In the genomic region with DNA sequence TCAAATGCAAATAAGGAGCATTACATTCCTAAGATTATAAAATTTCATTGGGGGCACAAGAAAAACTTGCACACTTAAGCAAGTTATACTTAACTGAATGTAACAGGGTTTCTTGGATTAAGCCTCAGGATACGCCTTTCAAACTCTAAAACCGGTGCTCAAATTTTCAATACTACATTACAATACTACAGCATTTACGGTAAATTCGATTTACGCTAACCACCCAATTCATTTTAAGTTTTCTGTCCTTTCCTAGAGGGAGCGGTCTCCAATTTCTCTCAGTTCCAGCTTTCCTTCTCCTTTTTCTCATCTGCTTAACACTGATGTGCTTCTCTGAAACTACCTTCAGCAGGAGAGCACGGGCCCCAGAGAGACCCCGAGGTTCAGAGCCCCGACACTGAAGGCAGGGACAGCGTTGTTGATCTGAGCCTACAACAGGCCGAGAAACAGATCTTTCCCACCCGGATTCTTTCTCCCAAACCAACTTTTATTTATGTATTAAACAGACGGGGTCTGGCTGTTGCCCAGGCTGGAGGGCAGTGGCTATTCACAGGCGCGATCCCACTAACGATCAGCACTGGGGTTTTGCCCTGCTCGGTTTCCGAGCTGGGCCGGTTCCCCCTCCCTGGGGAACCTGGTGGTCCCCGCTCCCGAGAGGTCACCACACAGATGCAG, we compare ENCODE assay signal across 8 cellular contexts. TPM values are rescaled to one million over a fixed set of nuclear protein-coding genes. Genes with fewer than 3 reads are reported as not detected.
A peak's percentile ranks its signal among the peaks of the same experiment; 100 is the strongest.
DNase-seq lines count a peak whose midpoint lies in the region.

No MANE protein-coding gene starts in this region.

- peaks cover 0 to under 1% (median 0%) of the 10 kb centered on the region in 5 donors for H3K9me3 Mint-ChIP-seq in CD8-positive, alpha-beta memory T cell

- peak in 1 of 5 donors; percentile 11 for DNase-seq in CD8-positive, alpha-beta memory T cell
- DNase-seq in HT1080 (ENCODE audit: low read depth) (peak; percentile 19), dedifferentiated amniotic fluid mesenchymal stem cell (ENCODE audit: extremely low spot score) (no peak)
- no peak for DNase-seq in stimulated activated CD4-positive, alpha-beta T cell treated with anti-CD3 and anti-CD28 coated beads, Interleukin-1b, Interleukin-23, amount 100 ng/mL, for 48 hours
- no peak for DNase-seq in stimulated activated naive CD4-positive, alpha-beta T cell (lab: John Stamatoyannopoulos, UW)

- peak overlapping the region; percentile 86 to 99 (median 97) for H3K27ac Mint-ChIP-seq in CD8-positive, alpha-beta memory T cell

- H3K4me3 ChIP-seq in CD8-positive, alpha-beta memory T cell (ENCODE audit: low read length): peak overlapping the region; percentile 99
- H3K4me3 ChIP-seq in thymus (ENCODE audit: low read length): peak overlapping the region; percentile 93

- H3K36me3 Mint-ChIP-seq in CD8-positive, alpha-beta memory T cell: peaks cover under 1 to 18% (median 2%) of the 10 kb centered on the region in 3 donors

- peaks cover 17 to 28% (median 23%) of the 10 kb centered on the region in 3 donors for H3K4me1 Mint-ChIP-seq in CD8-positive, alpha-beta memory T cell

- CTCF ChIA-PET in CD8-positive, alpha-beta memory T cell (lab: Charles Lee): interaction anchor here (1.0 to 4.5 kb wide), 8 partner anchors 9 to 162 kb away, joined by 3 to 61 read pairs (median 5); partner anchors contain the start of gene ZNF398

- peaks cover 2% of the 10 kb centered on the region for H3K9me3 ChIP-seq in CD8-positive, alpha-beta memory T cell (ENCODE audit: low read length)
- H3K9me3 ChIP-seq in thymus (ENCODE audit: control insufficient read depth): no peaks in the 10 kb centered on the region

- POLR2A ChIA-PET in CD8-positive, alpha-beta memory T cell (lab: Charles Lee): interaction anchor here (0.6 to 1.8 kb wide), 5 partner anchors 22 to 159 kb away, joined by 3 to 34 read pairs (median 4); partner anchors contain the start of genes ZNF398 and ZNF786

- whole genome bisulfite sequencing in thymus: 8% methylated on average over 21 of the region's 21 CpGs

- H3K27ac ChIP-seq in CD8-positive, alpha-beta memory T cell (ENCODE audit: low read depth, low read length): peak overlapping the region; percentile 96
- H3K27ac ChIP-seq in angular gyrus (ENCODE audit: low read depth, low read length): peak overlapping the region; percentile 96
- peak overlapping the region; percentile 94 for H3K27ac ChIP-seq in layer of hippocampus (ENCODE audit: low read depth, low read length)
- peak overlapping the region; percentile 81 for H3K27ac ChIP-seq in thymus (ENCODE audit: low read depth)

- H3K4me3 Mint-ChIP-seq in CD8-positive, alpha-beta memory T cell: peak overlapping the region; percentile 95 to 100 (median 99)

- no peaks in the 10 kb centered on the region for H3K27me3 ChIP-seq in CD8-positive, alpha-beta memory T cell (ENCODE audit: insufficient read depth, low read length, poor library complexity, severe bottlenecking)
- H3K27me3 ChIP-seq in layer of hippocampus (ENCODE audit: control insufficient read depth, insufficient read depth, low read length) (no peaks in the 10 kb centered on the region), thymus (ENCODE audit: control insufficient read depth, insufficient read depth) (no peaks in the 10 kb centered on the region)

- H3K36me3 ChIP-seq in CD8-positive, alpha-beta memory T cell (ENCODE audit: insufficient read depth, low read length): no peaks in the 10 kb centered on the region
- H3K36me3 ChIP-seq in thymus (ENCODE audit: control insufficient read depth, insufficient read depth): peaks cover 2% of the 10 kb centered on the region

- H3K27me3 Mint-ChIP-seq in CD8-positive, alpha-beta memory T cell: peaks cover 0 to 2% of the 10 kb centered on the region in 2 donors

- H3K4me1 ChIP-seq in CD8-positive, alpha-beta memory T cell (ENCODE audit: insufficient read depth, low read length): peaks cover 14% of the 10 kb centered on the region
- peaks cover 4% of the 10 kb centered on the region for H3K4me1 ChIP-seq in thymus (ENCODE audit: control insufficient read depth, insufficient read depth, low read length)

RNA-seq across cellular contexts. Expression of gene ZNF425, which starts 0.8 kb away (rescaled TPM):
- 1 to 10 TPM; 1.4 to 1.8 TPM for total RNA-seq in CD8-positive, alpha-beta memory T cell
- 1.7 TPM for polyA plus RNA-seq in CD8-positive, alpha-beta memory T cell
- 0.23 and 0.33 TPM in 2 replicates for total RNA-seq in HT1080 (2014; rRNA removed; shearing (Covaris generic))
- polyA plus RNA-seq in HT1080 (2015; cell fraction: cytosol; rRNA removed): 0.59 TPM in 2 replicates
- polyA plus RNA-seq in HT1080 (2015; cell fraction: nucleus; rRNA removed): 0.41 and 2.1 TPM in 2 replicates
- 1.6 TPM for polyA plus RNA-seq in thymus

RNA-seq across cellular contexts. Expression of gene ZNF398, which starts 21.9 kb away (rescaled TPM):
- 10 to 100 TPM; 15.7 to 16.4 TPM for total RNA-seq in CD8-positive, alpha-beta memory T cell
- 13.0 TPM for polyA plus RNA-seq in CD8-positive, alpha-beta memory T cell
- total RNA-seq in HT1080 (2014; rRNA removed; shearing (Covaris generic)): 6.3 and 7.5 TPM in 2 replicates
- 3.3 and 4.6 TPM in 2 replicates for polyA plus RNA-seq in HT1080 (2015; cell fraction: cytosol; rRNA removed)
- 7.1 and 8.1 TPM in 2 replicates for polyA plus RNA-seq in HT1080 (2015; cell fraction: nucleus; rRNA removed)
- 4.5 TPM for polyA plus RNA-seq in thymus

RNA-seq across cellular contexts. Expression of gene ZNF786, which starts 34.8 kb away (rescaled TPM):
- total RNA-seq in CD8-positive, alpha-beta memory T cell: 1 to 10 TPM; 8.5 to 9.2 TPM
- polyA plus RNA-seq in CD8-positive, alpha-beta memory T cell: 17.3 TPM
- total RNA-seq in HT1080 (2014; rRNA removed; shearing (Covaris generic)): 3.6 and 4.1 TPM in 2 replicates
- polyA plus RNA-seq in HT1080 (2015; cell fraction: cytosol; rRNA removed): 2.1 and 2.3 TPM in 2 replicates
- 2.6 and 4.2 TPM in 2 replicates for polyA plus RNA-seq in HT1080 (2015; cell fraction: nucleus; rRNA removed)
- 10.5 TPM for polyA plus RNA-seq in thymus
